ENCODE assay signal across 10 cellular contexts in the genomic region with DNA sequence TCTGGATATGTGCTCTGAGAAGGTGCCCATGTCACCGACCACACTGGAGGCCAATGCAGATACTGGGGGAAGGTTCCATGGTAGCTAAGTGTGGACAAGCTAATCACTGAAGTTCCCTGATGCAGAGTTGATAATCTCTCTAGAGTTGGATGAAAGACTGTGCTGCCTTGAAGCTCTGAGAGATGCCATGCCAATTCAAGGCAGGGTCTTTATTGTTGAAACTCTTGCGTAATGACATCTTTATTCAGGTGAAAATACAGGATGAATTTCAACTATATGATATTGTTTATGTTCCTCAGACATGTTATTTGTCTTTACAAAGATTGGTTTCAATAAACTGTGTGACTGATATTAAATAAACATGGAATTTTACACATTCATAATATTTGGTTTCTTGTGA.
"Had no signal": no experiment of that assay in that cellular context is flagged by ENCODE, and none has a peak within 500 bp of the region (broad histone marks: within the 10 kb centered on the region; RNA-seq: fewer than 3 reads in every experiment).

No MANE protein-coding gene starts in this region.

- H3K9me3 ChIP-seq: HAP-1 had no signal

- H3K9ac ChIP-seq: GM23248 had no signal

- H3K27ac ChIP-seq: GM23248, HL-60 had no signal

- H3K27ac Mint-ChIP-seq: HFFc6, IgD-negative memory B cell had no signal

- H3K4me3 Mint-ChIP-seq: HFFc6, IgD-negative memory B cell had no signal

- ATAC-seq: HCT116 had no signal

- H3K36me3 ChIP-seq: HAP-1 had no signal

- H3K4me3 ChIP-seq: GM23248, HAP-1 had no signal

- DNase-seq: GM23248, GOT3, H7, HFFc6, Kasumi-1, KG1 had no signal

- H3K36me3 Mint-ChIP-seq: IgD-negative memory B cell had no signal

- H3K4me1 ChIP-seq: HAP-1 had no signal

- H3K4me1 Mint-ChIP-seq: IgD-negative memory B cell had no signal

- H2AFZ ChIP-seq: GM23248 had no signal
